Comparison of ENCODE assay signal across 9 cellular contexts in the genomic region with DNA sequence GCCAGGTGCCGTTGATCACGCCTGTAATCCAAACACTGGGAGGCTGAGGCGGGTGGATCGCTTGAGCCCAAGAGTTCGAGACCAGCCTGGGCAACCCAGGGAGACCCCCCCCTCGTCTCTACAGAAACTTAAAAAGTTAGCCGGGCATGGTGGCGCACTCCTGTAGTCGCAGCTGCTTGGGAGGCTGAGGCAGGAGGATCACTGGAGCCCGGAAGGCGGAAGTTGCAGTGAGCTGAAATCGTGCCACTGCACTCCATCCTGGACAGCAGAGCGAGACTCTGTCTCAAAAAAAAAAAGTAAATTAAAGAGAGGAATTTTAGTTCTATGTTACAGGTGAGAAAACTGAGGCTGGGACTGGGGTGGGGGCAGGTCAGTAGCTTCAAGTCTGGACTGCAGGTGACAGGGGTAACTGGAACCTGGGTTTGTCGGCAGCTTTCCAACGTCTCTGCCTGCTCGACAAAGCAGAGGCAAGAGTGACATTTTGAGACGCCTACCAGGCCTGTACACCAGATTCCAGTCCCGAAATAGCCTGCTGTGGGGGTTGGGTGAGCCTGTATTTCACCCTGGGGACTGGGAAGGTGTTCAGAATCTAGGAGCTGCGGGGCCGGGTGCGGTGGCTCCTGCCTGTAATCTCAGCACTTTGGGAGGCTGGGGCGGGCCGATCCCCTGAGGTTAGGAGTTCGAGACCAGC. TPM values are rescaled to one million over a fixed set of nuclear protein-coding genes. Genes with fewer than 3 reads are reported as not detected.
DNase-seq lines count a peak whose midpoint lies in the region; ATAC-seq and TF ChIP-seq lines count a peak whose summit lies in the region.
"Had no signal": no experiment of that assay in that cellular context is flagged by ENCODE, and none has a peak within 500 bp of the region (broad histone marks: within the 10 kb centered on the region; RNA-seq: fewer than 3 reads in every experiment).

No MANE protein-coding gene starts in this region.

- H3K4me3 ChIP-seq in sigmoid colon: peak overlapping the region; percentile 85 to 97 (median 90)

- H3K4me3 Mint-ChIP-seq in activated T-helper 17 cell treated with anti-CD3 and anti-CD28 coated beads, Interleukin-2, amount 50 U/mL, for 72 hours: peak overlapping the region; percentile 96

- TF ChIP-seq POLR2A in sigmoid colon (IDR thresholded peaks at IDR 0.05): peak; percentile 23 to 75

- peaks cover 57% of the 10 kb centered on the region for H3K36me3 Mint-ChIP-seq in activated T-helper 17 cell treated with anti-CD3 and anti-CD28 coated beads, Interleukin-2, amount 50 U/mL, for 72 hours (ENCODE audit: low read depth)

- peak in 3 of 4 donors; percentile 37 to 80 (median 74) for TF ChIP-seq EP300 in sigmoid colon (IDR thresholded peaks at IDR 0.05)

- DNase-seq in GM03348 (ENCODE audit: low spot score) (peak; percentile 66), left ventricle myocardium superior (peak; percentile 85), sigmoid colon (peak; percentile 90), SIG-M5 (lab: John Stamatoyannopoulos, UW) (no peak), mesenteric fat pad (ENCODE audit: low spot score) (no peak)

- ATAC-seq in activated T-helper 17 cell treated with anti-CD3 and anti-CD28 coated beads, Interleukin-2, amount 50 U/mL, for 72 hours (replicated peaks): no peak
- ATAC-seq in left ventricle myocardium superior: peak; percentile 81
- ATAC-seq in GM19324 (IDR thresholded peaks at IDR 0.05; ENCODE audit: low FRiP score, unreplicated experiment): no peak
- no peak for ATAC-seq in GM18498 (IDR thresholded peaks at IDR 0.05; ENCODE audit: unreplicated experiment)

- H3K4me1 ChIP-seq in sigmoid colon: peaks cover 0 to 55% (median 49%) of the 10 kb centered on the region in 4 donors

- WGBS in sigmoid colon, 2 donors: 12 to 55% methylated on average over 24 of the region's 24 CpGs

- peak overlapping the region; percentile 96 to 100 (median 97) for H3K27ac ChIP-seq in sigmoid colon

- intact Hi-C loops in left ventricle myocardium superior (cut with micrococcal nuclease) (no loop called here), sigmoid colon (cut with DNase I) (loop anchor here (2.0 to 5.0 kb wide), 2 partner anchors 35 to 67 kb away; a partner anchor contains a TSS)

- no peaks in the 10 kb centered on the region for H3K9me3 Mint-ChIP-seq in activated T-helper 17 cell treated with anti-CD3 and anti-CD28 coated beads, Interleukin-2, amount 50 U/mL, for 72 hours

- peak overlapping the region; percentile 95 for H3K27ac Mint-ChIP-seq in activated T-helper 17 cell treated with anti-CD3 and anti-CD28 coated beads, Interleukin-2, amount 50 U/mL, for 72 hours

- no peaks in the 10 kb centered on the region for H3K9me3 ChIP-seq in sigmoid colon

- H3K4me1 Mint-ChIP-seq in activated T-helper 17 cell treated with anti-CD3 and anti-CD28 coated beads, Interleukin-2, amount 50 U/mL, for 72 hours: peaks cover 20% of the 10 kb centered on the region

- no peak for TF ChIP-seq CTCF in sigmoid colon (IDR thresholded peaks at IDR 0.05)

- peaks cover 5 to 36% (median 24%) of the 10 kb centered on the region in 4 donors for H3K36me3 ChIP-seq in sigmoid colon

- H3K27me3 Mint-ChIP-seq in activated T-helper 17 cell treated with anti-CD3 and anti-CD28 coated beads, Interleukin-2, amount 50 U/mL, for 72 hours: no peaks in the 10 kb centered on the region

- H3K27me3 ChIP-seq in sigmoid colon: no peaks in the 10 kb centered on the region

RNA-seq across cellular contexts. Expression of a gene that starts 1.2 kb away (rescaled TPM):
- 100 to 1,000 TPM; 126 to 127 TPM for total RNA-seq in activated T-helper 17 cell treated with anti-CD3 and anti-CD28 coated beads, Interleukin-2, amount 50 U/mL, for 72 hours
- 1,300 TPM for total RNA-seq in left ventricle myocardium superior
- 1,000 to 10,000 TPM; 1,579 to 3,138 (median 2,179) TPM for total RNA-seq in sigmoid colon
- polyA plus RNA-seq in sigmoid colon: 100 to 1,000 TPM; 329 to 999 (median 792) TPM
- 232 TPM for total RNA-seq in mesenteric fat pad

RNA-seq across cellular contexts. Expression of a gene that starts 24.7 kb away (rescaled TPM):
- total RNA-seq in activated T-helper 17 cell treated with anti-CD3 and anti-CD28 coated beads, Interleukin-2, amount 50 U/mL, for 72 hours: not detected
- total RNA-seq in left ventricle myocardium superior (not detected), sigmoid colon (not detected), mesenteric fat pad (not detected)
- not detected for polyA plus RNA-seq in sigmoid colon
- total RNA-seq: LHCN-M2 had no signal

RNA-seq across cellular contexts. Expression of a gene that starts 34.3 kb away (rescaled TPM):
- total RNA-seq in activated T-helper 17 cell treated with anti-CD3 and anti-CD28 coated beads, Interleukin-2, amount 50 U/mL, for 72 hours: 100 to 1,000 TPM; 274 to 467 TPM
- total RNA-seq in left ventricle myocardium superior: 169 TPM
- 100 to 1,000 TPM; 432 to 576 (median 557) TPM for total RNA-seq in sigmoid colon
- polyA plus RNA-seq in sigmoid colon: 100 to 1,000 TPM; 304 to 682 (median 589) TPM
- total RNA-seq in mesenteric fat pad: 194 TPM

RNA-seq across cellular contexts. Expression of a gene that starts 42.1 kb away (rescaled TPM):
- under 1 TPM in 1 of 2 donors, not detected in 1; 0.16 TPM for total RNA-seq in activated T-helper 17 cell treated with anti-CD3 and anti-CD28 coated beads, Interleukin-2, amount 50 U/mL, for 72 hours
- not detected for total RNA-seq in left ventricle myocardium superior
- total RNA-seq in sigmoid colon: not detected
- polyA plus RNA-seq in sigmoid colon: 1 to 10 TPM in 1 of 3 donors, under 1 TPM in 1, not detected in 1; 0.60 to 1.2 TPM
- total RNA-seq in mesenteric fat pad: not detected
- total RNA-seq: LHCN-M2 had no signal

Comparison
In these comparisons a context has a peak if more than half of its experiments do, and no peak if none do; other contexts are left out.
1. DNase-seq: peak in GM03348 (single experiment), left ventricle myocardium superior (single experiment) and sigmoid colon (single experiment); none in SIG-M5 (single experiment) and mesenteric fat pad (single experiment).